ENCODE assay signal across 21 cellular contexts in the genomic region with DNA sequence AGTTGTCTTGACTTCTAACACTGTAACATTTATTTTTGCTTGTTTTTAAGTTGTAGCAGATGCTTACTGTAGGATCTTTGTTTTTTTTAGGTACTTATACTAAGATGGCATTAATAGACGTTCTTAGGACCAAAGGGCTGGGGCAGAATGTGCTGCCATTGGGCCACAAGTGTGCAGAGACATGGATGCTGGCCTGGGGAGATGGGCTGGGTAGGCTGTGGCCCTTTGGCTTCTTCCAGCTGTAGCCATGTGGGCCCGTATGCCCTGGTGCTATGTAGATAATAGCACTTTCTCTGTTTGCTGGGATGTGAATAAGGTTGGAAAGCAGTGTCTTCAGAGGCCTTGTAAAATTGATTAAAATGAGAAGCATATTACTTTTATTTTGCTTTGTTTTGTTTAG. TPM values are rescaled to one million over a fixed set of nuclear protein-coding genes. Genes with fewer than 3 reads are reported as not detected.
DNase-seq lines count a peak whose midpoint lies in the region; ATAC-seq, FAIRE-seq and TF ChIP-seq lines count a peak whose summit lies in the region.
"Had no signal": no experiment of that assay in that cellular context is flagged by ENCODE, and none has a peak within 500 bp of the region (broad histone marks: within the 10 kb centered on the region; RNA-seq: fewer than 3 reads in every experiment).

No MANE protein-coding gene starts in this region.

- H3K9me1 ChIP-seq in K562 (ENCODE audit: control insufficient read depth, insufficient read depth, low read length) = no peaks in the 10 kb centered on the region

- CTCF ChIA-PET in K562 (lab: Yijun Ruan, JAX; ENCODE audit: low intra/inter-chr PET ratio) = no interaction called here

- intact Hi-C loops in K562 (cut with micrococcal nuclease) = no loop called here

- no peak for TF ChIP-seq EP300 in K562 (IDR thresholded peaks at IDR 0.05; ENCODE audit: low read length)

- H4K20me1 ChIP-seq in Karpas-422 (ENCODE audit: insufficient read depth, low read depth, low read length) = no peaks in the 10 kb centered on the region
- H4K20me1 ChIP-seq in K562 (replicated peaks; ENCODE audit: control insufficient read depth, insufficient read depth, low read length) = no peaks in the 10 kb centered on the region
- peaks cover 95% of the 10 kb centered on the region for H4K20me1 ChIP-seq in smooth muscle cell (ENCODE audit: low read depth)
- H4K20me1 ChIP-seq: BLaER1 had no signal

- H3K4me1 ChIP-seq in Karpas-422 (ENCODE audit: low read length) (no peaks in the 10 kb centered on the region), K562 (replicated peaks in 1 of 2; ENCODE audit: control insufficient read depth in 2 of 2, insufficient read depth in 2 of 2, low read length in 2 of 2) (no peaks in the 10 kb centered on the region; a peak in 1 of 5 replicates), smooth muscle cell (ENCODE audit: low read depth) (no peaks in the 10 kb centered on the region)
- H3K4me1 ChIP-seq: BLaER1 had no signal

- H3K27ac ChIP-seq in Karpas-422 (ENCODE audit: low read length) (no peak overlapping the region), K562 (ENCODE audit: extremely low read depth, low read depth, low read length) (no peak overlapping the region), smooth muscle cell (ENCODE audit: low read depth) (peak overlapping the region; percentile 30)
- H3K27ac ChIP-seq: BLaER1, HL-60 had no signal

- DNase-seq in Karpas-422 (peak; percentile 29), K562 (ENCODE audit: extremely low read depth in 1 of 4, low spot score in 3 of 4) (no peak), islet precursor cell (peak; percentile 29), smooth muscle cell (lab: John Stamatoyannopoulos, UW; ENCODE audit: unreplicated experiment) (no peak), Kasumi-1 (lab: John Stamatoyannopoulos, UW) (no peak), KBM-7 (no peak), OCI-M1 (lab: John Stamatoyannopoulos, UW) (no peak)
- DNase-seq in stimulated activated CD4-positive, alpha-beta T cell treated with anti-CD3 and anti-CD28 coated beads, Interleukin-4, amount 100 ng/mL, for 24 hours = no peak
- DNase-seq: 8988T; CD4-positive, alpha-beta memory T cell; DMS153; DMS79; GDM1; GOT3; H7; HFFc6 had no signal

- peak; percentile 26; the same call in 1 of the 3 replicates for ATAC-seq in K562
- ATAC-seq: HCT116 had no signal

- no peaks in the 10 kb centered on the region for H3K79me2 ChIP-seq in Karpas-422 (ENCODE audit: low read length)
- peaks cover 17% of the 10 kb centered on the region; the same call in 2 of the 3 replicates for H3K79me2 ChIP-seq in K562 (ENCODE audit: control insufficient read depth, insufficient read depth, low read length)
- peaks cover 95% of the 10 kb centered on the region for H3K79me2 ChIP-seq in smooth muscle cell (ENCODE audit: low read depth)

- H3K4me3 ChIP-seq in Karpas-422 (ENCODE audit: low read length) = no peak overlapping the region
- H3K4me3 ChIP-seq in K562 = no peak overlapping the region
- no peak overlapping the region for H3K4me3 ChIP-seq in smooth muscle cell
- H3K4me3 ChIP-seq: BLaER1 had no signal

- H3K9me2 ChIP-seq in Karpas-422 (replicated peaks; ENCODE audit: insufficient read depth, low read length) = no peaks in the 10 kb centered on the region

- no peak for TF ChIP-seq POLR2A in K562 (conservative IDR thresholded peaks at IDR 0.05)

- no peak overlapping the region for H2AFZ ChIP-seq in Karpas-422 (ENCODE audit: low read length)
- H2AFZ ChIP-seq in K562 (ENCODE audit: low read depth, low read length) = no peak overlapping the region
- no peak overlapping the region for H2AFZ ChIP-seq in smooth muscle cell (ENCODE audit: low read depth)

- no peak overlapping the region for H3K4me2 ChIP-seq in Karpas-422 (ENCODE audit: low read depth, low read length, poor library complexity, severe bottlenecking)
- H3K4me2 ChIP-seq in K562 (ENCODE audit: insufficient read depth, low read length) = no peak overlapping the region
- no peak overlapping the region for H3K4me2 ChIP-seq in smooth muscle cell
- H3K4me2 ChIP-seq: BLaER1 had no signal

- peaks cover 4% of the 10 kb centered on the region for H3F3A ChIP-seq in smooth muscle cell (ENCODE audit: low read depth)

- no TSS peak for BruUV-seq in K562 (replicated peaks; lab: Mats Ljungman, UMichigan)

- no peak overlapping the region for H3K9ac ChIP-seq in Karpas-422 (ENCODE audit: low read length)
- H3K9ac ChIP-seq in K562 (ENCODE audit: insufficient read depth in 1 of 2, low read depth in 2 of 2, low read length in 2 of 2) = no peak overlapping the region
- no peak overlapping the region for H3K9ac ChIP-seq in smooth muscle cell (ENCODE audit: low read depth)
- H3K9ac ChIP-seq: BLaER1 had no signal

- FAIRE-seq in K562 (lab: Jason Lieb, UNC) = no peak
- FAIRE-seq: GM12892, GM18507 had no signal

- in situ Hi-C loops in K562 (cut with MboI) (no loop called here), KBM-7 (cut with MboI; ENCODE audit: low pct_unique_long_range_greater_than_20kb, low sequenced_read_pairs) (no loop called here)

- 51% methylated on average over 2 of the region's 2 CpGs for WGBS in K562 (ENCODE audit: insufficient coverage, low coverage, missing lambda C conversion rate)
- WGBS in smooth muscle cell (ENCODE audit: low lambda C conversion rate) = 89% methylated on average over 2 of the region's 2 CpGs

- TF ChIP-seq CTCF in K562 (IDR thresholded peaks at IDR 0.05 in 2 of 3, conservative IDR thresholded peaks at IDR 0.05 in 1 of 3; ENCODE audit: insufficient read depth in 2 of 3, low read depth in 1 of 3, low read length in 3 of 3) (no peak), smooth muscle cell (IDR thresholded peaks at IDR 0.05; ENCODE audit: borderline replicate concordance, insufficient read depth, poor library complexity, severe bottlenecking) (no peak)

- H3K36me3 ChIP-seq in Karpas-422 (ENCODE audit: insufficient read depth, low read length) (no peaks in the 10 kb centered on the region), K562 (ENCODE audit: control insufficient read depth, insufficient read depth, low read length) (peaks cover 19% of the 10 kb centered on the region; the same call in 2 of the 3 replicates), smooth muscle cell (ENCODE audit: low read depth) (no peaks in the 10 kb centered on the region)
- H3K36me3 ChIP-seq: BLaER1 had no signal

- no peak for TF ChIP-seq RAD21 in K562 (CRISPR knock-in tag; conservative IDR thresholded peaks at IDR 0.05 in 1 of 2, IDR thresholded peaks at IDR 0.05 in 1 of 2)

- H3K27me3 ChIP-seq in Karpas-422 (ENCODE audit: low read length) (no peaks in the 10 kb centered on the region), K562 (ENCODE audit: control insufficient read depth in 2 of 2, insufficient read depth in 2 of 2, low read length in 2 of 2) (no peaks in the 10 kb centered on the region), smooth muscle cell (ENCODE audit: low read depth) (no peaks in the 10 kb centered on the region)
- H3K27me3 ChIP-seq: BLaER1 had no signal

- H3K9me3 ChIP-seq in Karpas-422 (ENCODE audit: low read length) = no peaks in the 10 kb centered on the region
- H3K9me3 ChIP-seq in K562 (replicated peaks; ENCODE audit: control insufficient read depth, insufficient read depth, low read depth, low read length) = peaks cover 3% of the 10 kb centered on the region; the same call in 1 of the 2 replicates
- H3K9me3 ChIP-seq in smooth muscle cell (replicated peaks; ENCODE audit: low read depth) = no peaks in the 10 kb centered on the region
- H3K9me3 ChIP-seq: BLaER1 had no signal

- POLR2A ChIA-PET in K562 (lab: Yijun Ruan, JAX) = interaction anchor here (0.5 to 2.3 kb wide), 5 partner anchors 8 to 150 kb away, joined by 3 to 6 read pairs (median 4); no protein-coding TSS in a partner anchor

TF ChIP-seq in K562, 482 proteins besides CTCF, POLR2A, EP300 and RAD21:
- TF ChIP-seq SIRT6 (IDR thresholded peaks at IDR 0.05; ENCODE audit: low read depth, low read length) = no peak
- TF ChIP-seq NUFIP1 (IDR thresholded peaks at IDR 0.05; ENCODE audit: partially characterized antibody) = no peak
- no peak for TF ChIP-seq MAFG (tag; conservative IDR thresholded peaks at IDR 0.05)
- no peak for TF ChIP-seq HNRNPUL1 (IDR thresholded peaks at IDR 0.05; ENCODE audit: low read length)
- no peak for TF ChIP-seq ATF7 (IDR thresholded peaks at IDR 0.05)

RNA-seq across cellular contexts. Expression of a gene that starts 18.8 kb away (rescaled TPM):
- total RNA-seq in Karpas-422 (2014; rRNA removed; shearing (Covaris generic); ENCODE audit: low replicate concordance) = not detected in 2 replicates
- 62.1 and 65.0 TPM in 2 replicates for total RNA-seq in K562 (2011; cell fraction: chromatin; rRNA removed; ENCODE audit: low replicate concordance)
- 26.5 and 31.9 TPM in 2 replicates for total RNA-seq in K562 (2011; cell fraction: nucleolus; rRNA removed)
- 43.2 and 112 TPM in 2 replicates for total RNA-seq in K562 (2011; cell fraction: nucleoplasm; rRNA removed)
- 34.9 and 43.1 TPM in 2 replicates for total RNA-seq in K562 (2014; rRNA removed)
- 44.1 and 51.7 TPM in 2 replicates for total RNA-seq in K562 (2014; rRNA removed; fragmentation: Illumina TruSeq; extraction: Trizol)
- total RNA-seq in K562 (2015; rRNA removed; fragmentation: Illumina TruSeq; extraction: Trizol) = 36.8 and 41.3 TPM in 2 replicates
- 57.7 and 66.1 TPM in 2 replicates for total RNA-seq in K562 (2021)
- polyA plus RNA-seq in K562 (2011; rRNA removed) = 32.8 and 70.4 TPM in 2 replicates
- 26.1 and 28.8 TPM in 2 replicates for polyA plus RNA-seq in K562 (2011; cell fraction: cytosol; rRNA removed)
- 33.7 and 65.3 TPM in 2 replicates for polyA plus RNA-seq in K562 (2011; cell fraction: nucleus; rRNA removed)
- 37.3 and 45.1 TPM in 2 replicates for polyA plus RNA-seq in K562 (2012)
- polyA plus RNA-seq in K562 (2014; fragmentation: Illumina TruSeq; extraction: Trizol) = 47.9 and 50.9 TPM in 2 replicates
- polyA plus RNA-seq in K562 (2014; fragmentation: Nextera tagmentation; extraction: Ambion mirVana) = 10 to 100 TPM; 20.7 to 25.6 TPM
- 25.6 and 29.0 TPM in 2 replicates for polyA plus RNA-seq in K562 (2014; rRNA removed)
- 89.7 and 166 TPM in 2 replicates for polyA minus RNA-seq in K562 (2011; rRNA and poly(A)+ RNA removed)
- 27.4 and 41.0 TPM in 2 replicates for polyA minus RNA-seq in K562 (2011; cell fraction: cytosol; rRNA and poly(A)+ RNA removed)
- polyA minus RNA-seq in K562 (2011; cell fraction: nucleus; rRNA and poly(A)+ RNA removed) = 32.4 and 49.9 TPM in 2 replicates
- 116 and 123 TPM in 2 replicates for total RNA-seq in smooth muscle cell
- polyA plus RNA-seq in smooth muscle cell = 389 and 414 TPM in 2 replicates

Comparison
In these comparisons a context has a peak if more than half of its experiments do, and no peak if none do; other contexts are left out.
1. DNase-seq: peak in Karpas-422 (single experiment) and islet precursor cell (single experiment); none in K562 (0 of 4), smooth muscle cell (single experiment), stimulated activated CD4-positive, alpha-beta T cell treated with anti-CD3 and anti-CD28 coated beads, Interleukin-4, amount 100 ng/mL, for 24 hours (single experiment), Kasumi-1 (0 of 2), KBM-7 (single experiment) and OCI-M1 (single experiment).
2. RNA of a gene that starts 18.8 kb away (total RNA-seq): 116 to 123 TPM in smooth muscle cell and 26.5 to 112 TPM in K562; not detected in Karpas-422; every median in the first group is over 10 times any median in the second.